9 cellular contexts compared by ENCODE assay signal in genomic region chr12:44015333-44015941, GRCh38.
A peak's percentile ranks its signal among the peaks of the same experiment; 100 is the strongest.
DNase-seq lines count a peak whose midpoint lies in the region; ATAC-seq and TF ChIP-seq lines count a peak whose summit lies in the region.
"Had no signal": no experiment of that assay in that cellular context is flagged by ENCODE, and none has a peak within 500 bp of the region (broad histone marks: within the 10 kb centered on the region; RNA-seq: fewer than 3 reads in every experiment).

No MANE protein-coding gene starts in this region.

- peak; percentile 45; the same call in 2 of the 3 replicates for TF ChIP-seq CTCF in GM12872 (IDR thresholded peaks at IDR 0.05; ENCODE audit: insufficient read depth, low read depth, low read length)
- peak; percentile 42 for TF ChIP-seq CTCF in SU-DHL-6 (IDR thresholded peaks at IDR 0.05; ENCODE audit: insufficient read depth, low read length, poor library complexity, severe bottlenecking)
- peak; percentile 81 for TF ChIP-seq CTCF in foreskin keratinocyte (conservative IDR thresholded peaks at IDR 0.05)

- H3K4me2 ChIP-seq in SU-DHL-6 (ENCODE audit: low read depth, low read length, poor library complexity, severe bottlenecking): peak overlapping the region; percentile 34

- H3K27me3 ChIP-seq in SU-DHL-6 (ENCODE audit: low read length) (no peaks in the 10 kb centered on the region), foreskin keratinocyte (no peaks in the 10 kb centered on the region)

- CTCF ChIA-PET in activated CD4-positive, alpha-beta memory T cell treated with anti-CD3 and anti-CD28 coated beads, Interleukin-2, amount 10 ng/mL, durations not matched to agents 7 days and 5 days (lab: Charles Lee): interaction anchor here (0.9 to 1.8 kb wide), 6 partner anchors 9 to 934 kb away, joined by 3 to 7 read pairs (median 4); no protein-coding TSS in a partner anchor

- no peak overlapping the region for H3K9ac ChIP-seq in SU-DHL-6 (ENCODE audit: low read length)

- no peak overlapping the region for H3K4me3 Mint-ChIP-seq in activated CD4-positive, alpha-beta memory T cell treated with anti-CD3 and anti-CD28 coated beads, Interleukin-2, amount 10 ng/mL, durations not matched to agents 7 days and 5 days

- no peaks in the 10 kb centered on the region for H3K79me2 ChIP-seq in SU-DHL-6 (ENCODE audit: insufficient read depth, low read length)

- no peaks in the 10 kb centered on the region for H3K9me3 Mint-ChIP-seq in activated CD4-positive, alpha-beta memory T cell treated with anti-CD3 and anti-CD28 coated beads, Interleukin-2, amount 10 ng/mL, durations not matched to agents 7 days and 5 days

- ATAC-seq in HG02763 (IDR thresholded peaks at IDR 0.05; ENCODE audit: unreplicated experiment): peak; percentile 62
- peak; percentile 71 for ATAC-seq in foreskin keratinocyte

- no peaks in the 10 kb centered on the region for H3K27me3 Mint-ChIP-seq in activated CD4-positive, alpha-beta memory T cell treated with anti-CD3 and anti-CD28 coated beads, Interleukin-2, amount 10 ng/mL, durations not matched to agents 7 days and 5 days

- in situ Hi-C loops in ACHN (cut with HindIII; ENCODE audit: low pct_ligation_motif_present, low pct_unique_long_range_greater_than_20kb, low sequenced_read_pairs): no loop called here

- H3K4me3 ChIP-seq in SU-DHL-6 (ENCODE audit: insufficient read depth, low read length, poor library complexity, severe bottlenecking): no peak overlapping the region

- peak; percentile 73 for DNase-seq in ACHN
- peak; percentile 10 for DNase-seq in NCI-H1048 (lab: John Stamatoyannopoulos, UW)
- DNase-seq in foreskin keratinocyte: peak in 1 of 2 donors; percentile 56
- DNase-seq in renal cortical epithelial cell (ENCODE audit: low read depth): peak; percentile 66
- no peak for DNase-seq in activated CD4-positive, alpha-beta memory T cell treated with anti-CD3 and anti-CD28 coated beads, Interleukin-2, amount 10 ng/mL, durations not matched to agents 7 days and 5 days
- DNase-seq: left cardiac atrium had no signal

- H4K20me1 ChIP-seq in SU-DHL-6 (ENCODE audit: low read depth, low read length): no peaks in the 10 kb centered on the region

- H3K9me2 ChIP-seq in SU-DHL-6 (replicated peaks; ENCODE audit: insufficient read depth, low read length): no peaks in the 10 kb centered on the region

- H3F3A ChIP-seq in SU-DHL-6 (ENCODE audit: insufficient read depth): no peaks in the 10 kb centered on the region

- no peaks in the 10 kb centered on the region for H3K36me3 Mint-ChIP-seq in activated CD4-positive, alpha-beta memory T cell treated with anti-CD3 and anti-CD28 coated beads, Interleukin-2, amount 10 ng/mL, durations not matched to agents 7 days and 5 days (ENCODE audit: low read depth)

- no peaks in the 10 kb centered on the region for H3K9me3 ChIP-seq in SU-DHL-6 (ENCODE audit: insufficient read depth, low read length)

- POLR2A ChIA-PET in activated CD4-positive, alpha-beta memory T cell treated with anti-CD3 and anti-CD28 coated beads, Interleukin-2, amount 10 ng/mL, durations not matched to agents 7 days and 5 days (lab: Charles Lee): no interaction called here

- H3K27ac ChIP-seq in SU-DHL-6 (ENCODE audit: low read depth, low read length) (no peak overlapping the region), foreskin keratinocyte (no peak overlapping the region)

- no peak overlapping the region for H3K27ac Mint-ChIP-seq in activated CD4-positive, alpha-beta memory T cell treated with anti-CD3 and anti-CD28 coated beads, Interleukin-2, amount 10 ng/mL, durations not matched to agents 7 days and 5 days

- H3K4me1 Mint-ChIP-seq in activated CD4-positive, alpha-beta memory T cell treated with anti-CD3 and anti-CD28 coated beads, Interleukin-2, amount 10 ng/mL, durations not matched to agents 7 days and 5 days: no peaks in the 10 kb centered on the region

- no peaks in the 10 kb centered on the region for H3K36me3 ChIP-seq in SU-DHL-6 (ENCODE audit: low read length)

- no peak overlapping the region for H2AFZ ChIP-seq in SU-DHL-6 (ENCODE audit: low read depth, low read length, severe bottlenecking)

- no peaks in the 10 kb centered on the region for H3K4me1 ChIP-seq in foreskin keratinocyte
